In genomic region chr13:110129076-110129475, GRCh38 we compare ENCODE assay signal across 29 cellular contexts.
A peak's percentile ranks its signal among the peaks of the same experiment; 100 is the strongest.
DNase-seq lines count a peak whose midpoint lies in the region; ATAC-seq and TF ChIP-seq lines count a peak whose summit lies in the region.
"Had no signal": no experiment of that assay in that cellular context is flagged by ENCODE, and none has a peak within 500 bp of the region (broad histone marks: within the 10 kb centered on the region; RNA-seq: fewer than 3 reads in every experiment).

No MANE protein-coding gene starts in this region.

- no peaks in the 10 kb centered on the region for H3K79me1 ChIP-seq in mesenchymal stem cell (replicated peaks; ENCODE audit: low read length, poor library complexity, severe bottlenecking)

- no peaks in the 10 kb centered on the region for H3K9me3 Mint-ChIP-seq in progenitor cell of endocrine pancreas (ENCODE audit: low read depth)
- no peaks in the 10 kb centered on the region for H3K9me3 Mint-ChIP-seq in T-helper 2 cell treated with Interferon-gamma antibody and Interleukin-4, amounts not matched to agents 5 μg/mL and 100 μg/mL, for 36 hours
- H3K9me3 Mint-ChIP-seq: activated T-helper 2 cell treated with anti-CD3 and anti-CD28 coated beads, Interferon-gamma antibody, Interleukin-2, Interleukin-4, amounts not matched to agents 10 μg/mL and 5 μg/mL and 100 μg/mL, durations not matched to agents 14 hours and 24 hours and 36 hours; CD4-positive, CD25-positive, alpha-beta regulatory T cell; immature natural killer cell had no signal

- H3K4me3 Mint-ChIP-seq in progenitor cell of endocrine pancreas (ENCODE audit: low read depth) = no peak overlapping the region
- no peak overlapping the region for H3K4me3 Mint-ChIP-seq in T-helper 2 cell treated with Interferon-gamma antibody and Interleukin-4, amounts not matched to agents 5 μg/mL and 100 μg/mL, for 36 hours
- H3K4me3 Mint-ChIP-seq: activated CD8-positive, alpha-beta T cell treated with anti-CD3 and anti-CD28 coated beads, Interleukin-2, amount 10 ng/mL, durations not matched to agents 7 days and 5 days; CD4-positive, CD25-positive, alpha-beta regulatory T cell; immature natural killer cell; stimulated activated memory B cell treated with anti-CD40 and anti-IgM and Interleukin-4, amounts not matched to agents 10 μg/mL and 1 μg/mL and 100 μg/mL, for 72 hours had no signal

- H3K27ac Mint-ChIP-seq in progenitor cell of endocrine pancreas = no peak overlapping the region
- no peak overlapping the region for H3K27ac Mint-ChIP-seq in T-helper 2 cell treated with Interferon-gamma antibody and Interleukin-4, amounts not matched to agents 5 μg/mL and 100 μg/mL, for 36 hours
- H3K27ac Mint-ChIP-seq: activated CD8-positive, alpha-beta T cell treated with anti-CD3 and anti-CD28 coated beads, Interleukin-2, amount 10 ng/mL, durations not matched to agents 7 days and 5 days; activated T-helper 2 cell treated with anti-CD3 and anti-CD28 coated beads, Interferon-gamma antibody, Interleukin-2, Interleukin-4, amounts not matched to agents 10 μg/mL and 5 μg/mL and 100 μg/mL, durations not matched to agents 14 hours and 24 hours and 36 hours; CD4-positive, CD25-positive, alpha-beta regulatory T cell; immature natural killer cell; stimulated activated memory B cell treated with anti-CD40 and anti-IgM and Interleukin-4, amounts not matched to agents 10 μg/mL and 1 μg/mL and 100 μg/mL, for 72 hours had no signal

- no peak overlapping the region for H2BK12ac ChIP-seq in mesenchymal stem cell (ENCODE audit: low read length in 2 of 2)

- peak overlapping the region in 1 of 2 experiments; percentile 19 for H3K18ac ChIP-seq in mesenchymal stem cell (ENCODE audit: low read depth in 1 of 2, low read length in 2 of 2)

- no peak overlapping the region for H2BK5ac ChIP-seq in mesenchymal stem cell (ENCODE audit: low read depth, low read length, poor library complexity, severe bottlenecking)

- H3K4ac ChIP-seq in mesenchymal stem cell (ENCODE audit: low read depth in 1 of 2, low read length in 2 of 2) = no peak overlapping the region

- no peak overlapping the region for H3K14ac ChIP-seq in mesenchymal stem cell (ENCODE audit: low read length in 2 of 2)

- intact Hi-C loops in heart right ventricle (cut with DNase I) (loop anchor here in 1 of 10 donors (10.0 kb wide), 1 partner anchor 994 kb away; no protein-coding TSS in a partner anchor), cardiac septum (cut with DNase I) (no loop called here)

- no peak overlapping the region for H4K8ac ChIP-seq in mesenchymal stem cell (ENCODE audit: low read length)

- no peak overlapping the region for H3K9ac ChIP-seq in mesenchymal stem cell (ENCODE audit: low read length)

- peaks cover 8 to 49% (median 29%) of the 10 kb centered on the region in 9 donors for H3K4me1 ChIP-seq in heart right ventricle
- peaks cover 22% of the 10 kb centered on the region for H3K4me1 ChIP-seq in mesenchymal stem cell (ENCODE audit: control insufficient read depth, insufficient read depth, low read depth, low read length)

- no peak overlapping the region for H2AFZ ChIP-seq in mesenchymal stem cell (ENCODE audit: low read depth, low read length)

- DNase-seq in heart right ventricle (no peak), cardiac septum (ENCODE audit: low spot score) (no peak), SHP77 (lab: John Stamatoyannopoulos, UW) (peak; percentile 95 to 99), mesenchymal stem cell (no peak), GF-D8 (lab: John Stamatoyannopoulos, UW) (no peak), progenitor cell of endocrine pancreas (ENCODE audit: low spot score, unreplicated experiment) (no peak)
- no peak for DNase-seq in T-helper 2 cell treated with Interferon-gamma antibody and Interleukin-4, amounts not matched to agents 5 μg/mL and 100 μg/mL, for 36 hours (ENCODE audit: low spot score)
- DNase-seq: activated CD4-positive, alpha-beta T cell treated with anti-CD3 and anti-CD28 coated beads for 4 hours; activated CD8-positive, alpha-beta T cell treated with anti-CD3 and anti-CD28 coated beads, Interleukin-2, amount 10 ng/mL, durations not matched to agents 7 days and 5 days; activated naive CD4-positive, alpha-beta T cell treated with anti-CD3 and anti-CD28 coated beads, Interleukin-2, amount 50 U/mL, for 16 hours; CD4-positive, CD25-positive, alpha-beta regulatory T cell; H7; immature natural killer cell; KG1; NCI-H1105; NCI-H1930; NCI-H69; Peyer's patch; substantia nigra; SW 1271; trophoblast cell; WERI-Rb-1 had no signal

- no peak for ATAC-seq in heart right ventricle
- no peak for ATAC-seq in GM18870 (IDR thresholded peaks at IDR 0.05; ENCODE audit: unreplicated experiment)
- ATAC-seq: activated CD8-positive, alpha-beta T cell treated with anti-CD3 and anti-CD28 coated beads, Interleukin-2, amount 10 ng/mL, durations not matched to agents 7 days and 5 days; GM12878; left lobe of liver; stimulated activated memory B cell treated with anti-CD40 and anti-IgM and Interleukin-4, amounts not matched to agents 10 μg/mL and 1 μg/mL and 100 μg/mL, for 72 hours had no signal

- peak overlapping the region in 1 of 10 donors; percentile 21 for H3K4me3 ChIP-seq in heart right ventricle
- no peak overlapping the region for H3K4me3 ChIP-seq in mesenchymal stem cell (ENCODE audit: insufficient read depth in 1 of 2, low read depth in 1 of 2, low read length in 2 of 2)
- H3K4me3 ChIP-seq: GM12878, Peyer's patch, skin epidermis had no signal

- peak overlapping the region; percentile 52 for H2BK15ac ChIP-seq in mesenchymal stem cell (ENCODE audit: low read depth, poor library complexity, severe bottlenecking)

- no peaks in the 10 kb centered on the region for H3K36me3 Mint-ChIP-seq in progenitor cell of endocrine pancreas (ENCODE audit: insufficient read depth)
- H3K36me3 Mint-ChIP-seq in T-helper 2 cell treated with Interferon-gamma antibody and Interleukin-4, amounts not matched to agents 5 μg/mL and 100 μg/mL, for 36 hours (ENCODE audit: low read depth) = no peaks in the 10 kb centered on the region
- H3K36me3 Mint-ChIP-seq: CD4-positive, CD25-positive, alpha-beta regulatory T cell; immature natural killer cell; stimulated activated memory B cell treated with anti-CD40 and anti-IgM and Interleukin-4, amounts not matched to agents 10 μg/mL and 1 μg/mL and 100 μg/mL, for 72 hours had no signal

- H2BK120ac ChIP-seq in mesenchymal stem cell (ENCODE audit: low read depth, low read length) = no peak overlapping the region

- H2AK5ac ChIP-seq in mesenchymal stem cell (ENCODE audit: low read length, severe bottlenecking) = peak overlapping the region; percentile 64

- TF ChIP-seq CTCF in heart right ventricle (IDR thresholded peaks at IDR 0.05) (no peak), progenitor cell of endocrine pancreas (IDR thresholded peaks at IDR 0.05; ENCODE audit: unreplicated experiment) (no peak)

- no peaks in the 10 kb centered on the region for H3K36me3 ChIP-seq in heart right ventricle
- H3K36me3 ChIP-seq in mesenchymal stem cell (ENCODE audit: control insufficient read depth in 1 of 2, insufficient read depth in 2 of 2, low read depth in 1 of 2, low read length in 2 of 2) = peaks cover 0 to 2% of the 10 kb centered on the region in 2 experiments
- H3K36me3 ChIP-seq: Peyer's patch, WERI-Rb-1 had no signal

- H3K27me3 Mint-ChIP-seq in progenitor cell of endocrine pancreas = peaks cover 52% of the 10 kb centered on the region
- peaks cover 18% of the 10 kb centered on the region for H3K27me3 Mint-ChIP-seq in T-helper 2 cell treated with Interferon-gamma antibody and Interleukin-4, amounts not matched to agents 5 μg/mL and 100 μg/mL, for 36 hours (ENCODE audit: low read depth)

- no peak overlapping the region for H3K4me2 ChIP-seq in mesenchymal stem cell (ENCODE audit: low read length, poor library complexity, severe bottlenecking)

- H3K27me3 ChIP-seq in heart right ventricle (no peaks in the 10 kb centered on the region), mesenchymal stem cell (ENCODE audit: control insufficient read depth in 1 of 2, insufficient read depth in 1 of 2, low read length in 2 of 2) (no peaks in the 10 kb centered on the region)
- H3K27me3 ChIP-seq: Peyer's patch had no signal

- no peak overlapping the region for H4K91ac ChIP-seq in mesenchymal stem cell (ENCODE audit: low read length)

- H3K23ac ChIP-seq in mesenchymal stem cell (ENCODE audit: low read length in 2 of 2) = no peak overlapping the region

- H3K27ac ChIP-seq in heart right ventricle (peak overlapping the region in 6 of 10 donors; percentile 4 to 83 (median 42)), mesenchymal stem cell (ENCODE audit: low read length, poor library complexity, severe bottlenecking) (no peak overlapping the region)
- H3K27ac ChIP-seq: 22Rv1, Peyer's patch, WERI-Rb-1 had no signal

- no peaks in the 10 kb centered on the region for H3K9me3 ChIP-seq in heart right ventricle
- no peaks in the 10 kb centered on the region for H3K9me3 ChIP-seq in mesenchymal stem cell (ENCODE audit: control insufficient read depth, low read length)
- H3K9me3 ChIP-seq: Peyer's patch had no signal

- 90 to 91% methylated on average over 17 of the region's 17 CpGs for WGBS in heart right ventricle, 2 donors
- WGBS in mesenchymal stem cell = 97% methylated on average over 17 of the region's 17 CpGs

- peaks cover 7% of the 10 kb centered on the region for H3K4me1 Mint-ChIP-seq in progenitor cell of endocrine pancreas (ENCODE audit: low read depth)
- H3K4me1 Mint-ChIP-seq in T-helper 2 cell treated with Interferon-gamma antibody and Interleukin-4, amounts not matched to agents 5 μg/mL and 100 μg/mL, for 36 hours (ENCODE audit: low read depth) = no peaks in the 10 kb centered on the region
- H3K4me1 Mint-ChIP-seq: CD4-positive, CD25-positive, alpha-beta regulatory T cell; immature natural killer cell; stimulated activated memory B cell treated with anti-CD40 and anti-IgM and Interleukin-4, amounts not matched to agents 10 μg/mL and 1 μg/mL and 100 μg/mL, for 72 hours had no signal

Comparison
In these comparisons a context has a peak if more than half of its experiments do, and no peak if none do; other contexts are left out.
1. DNase-seq: peak in SHP77 (2 of 2); none in heart right ventricle (0 of 2), cardiac septum (single experiment), mesenchymal stem cell (single experiment), GF-D8 (single experiment), progenitor cell of endocrine pancreas (single experiment) and T-helper 2 cell treated with Interferon-gamma antibody and Interleukin-4, amounts not matched to agents 5 μg/mL and 100 μg/mL, for 36 hours (single experiment).